ENCODE assay signal across 35 cellular contexts in genomic region chr19:4618019-4618418, GRCh38. TPM values are rescaled to one million over a fixed set of nuclear protein-coding genes. Genes with fewer than 3 reads are reported as not detected.
"Had no signal": no experiment of that assay in that cellular context is flagged by ENCODE, and none has a peak within 500 bp of the region (broad histone marks: within the 10 kb centered on the region; RNA-seq: fewer than 3 reads in every experiment).

No MANE protein-coding gene starts in this region.

- ATAC-seq: activated CD4-positive, alpha-beta T cell treated with anti-CD3 and anti-CD28 coated beads for 36 hours; activated CD8-positive, alpha-beta memory T cell treated with anti-CD3 and anti-CD28 coated beads, Interleukin-2, amount 10 ng/mL, durations not matched to agents 7 days and 5 days; activated CD8-positive, alpha-beta T cell treated with anti-CD3 and anti-CD28 coated beads, Interleukin-2, amount 10 ng/mL, durations not matched to agents 7 days and 5 days; activated naive CD8-positive, alpha-beta T cell treated with anti-CD3 and anti-CD28 coated beads, Interleukin-2, amount 50 U/mL, for 24 hours; body of pancreas; effector memory CD8-positive, alpha-beta T cell; foreskin keratinocyte; gastrocnemius medialis; heart left ventricle had no signal

- H3K36me3 ChIP-seq: adrenal gland, esophagus muscularis mucosa, gastrocnemius medialis, heart left ventricle had no signal

- H3K27me3 Mint-ChIP-seq: activated CD8-positive, alpha-beta memory T cell treated with anti-CD3 and anti-CD28 coated beads, Interleukin-2, amount 10 ng/mL, durations not matched to agents 7 days and 5 days had no signal

- H3K9me3 Mint-ChIP-seq: activated CD4-positive, alpha-beta memory T cell treated with anti-CD3 and anti-CD28 coated beads for 36 hours; activated CD4-positive, alpha-beta T cell treated with anti-CD3 and anti-CD28 coated beads, Interleukin-2, amount 10 ng/mL, durations not matched to agents 24 days and 14 days; activated naive CD4-positive, alpha-beta T cell treated with anti-CD3 and anti-CD28 coated beads for 36 hours; activated naive CD4-positive, alpha-beta T cell treated with anti-CD3 and anti-CD28 coated beads, Interleukin-2, amount 50 U/mL, for 24 hours; activated naive CD8-positive, alpha-beta T cell treated with anti-CD3 and anti-CD28 coated beads for 36 hours; activated naive CD8-positive, alpha-beta T cell treated with anti-CD3 and anti-CD28 coated beads, Interleukin-2, amount 50 U/mL, for 24 hours; activated T-helper 1 cell treated with anti-CD3 and anti-CD28 coated beads, Interleukin-12 subunit alpha, Interleukin-12 subunit beta, Interleukin-2, Interleukin-4 antibody, amounts not matched to agents 30 ng/mL and 10 ng/mL and 1 ng/mL, durations not matched to agents 14 hours and 24 hours and 36 hours; activated T-helper 2 cell treated with anti-CD3 and anti-CD28 coated beads, Interferon-gamma antibody, Interleukin-2, Interleukin-4, amounts not matched to agents 10 μg/mL and 5 μg/mL and 100 μg/mL, durations not matched to agents 14 hours and 24 hours and 36 hours; effector memory CD8-positive, alpha-beta T cell had no signal

- H3K27me3 ChIP-seq: adrenal gland, body of pancreas had no signal

- H3K4me1 Mint-ChIP-seq: activated CD4-positive, alpha-beta T cell treated with anti-CD3 and anti-CD28 coated beads for 36 hours; activated CD4-positive, alpha-beta T cell treated with anti-CD3 and anti-CD28 coated beads, Interleukin-2, amount 10 ng/mL, durations not matched to agents 24 days and 14 days; activated CD8-positive, alpha-beta memory T cell treated with anti-CD3 and anti-CD28 coated beads, Interleukin-2, amount 10 ng/mL, durations not matched to agents 7 days and 5 days; activated naive CD4-positive, alpha-beta T cell treated with anti-CD3 and anti-CD28 coated beads, Interleukin-2, amount 50 U/mL, for 24 hours; activated naive CD8-positive, alpha-beta T cell treated with anti-CD3 and anti-CD28 coated beads for 36 hours; activated naive CD8-positive, alpha-beta T cell treated with anti-CD3 and anti-CD28 coated beads, Interleukin-2, amount 50 U/mL, for 24 hours had no signal

- H3K4me1 ChIP-seq: adrenal gland, body of pancreas, esophagus muscularis mucosa, foreskin keratinocyte, gastrocnemius medialis, heart left ventricle had no signal

- H3K27ac ChIP-seq: adrenal gland, body of pancreas, esophagus muscularis mucosa, foreskin keratinocyte, gastrocnemius medialis, heart left ventricle had no signal

- FAIRE-seq: colon had no signal

- H3K27ac Mint-ChIP-seq: activated CD4-positive, alpha-beta memory T cell treated with anti-CD3 and anti-CD28 coated beads for 36 hours; activated CD4-positive, alpha-beta T cell treated with anti-CD3 and anti-CD28 coated beads for 36 hours; activated CD4-positive, alpha-beta T cell treated with anti-CD3 and anti-CD28 coated beads, Interleukin-2, amount 10 ng/mL, durations not matched to agents 24 days and 14 days; activated CD8-positive, alpha-beta memory T cell treated with anti-CD3 and anti-CD28 coated beads, Interleukin-2, amount 10 ng/mL, durations not matched to agents 7 days and 5 days; activated CD8-positive, alpha-beta T cell treated with anti-CD3 and anti-CD28 coated beads, Interleukin-2, amount 10 ng/mL, durations not matched to agents 7 days and 5 days; activated naive CD4-positive, alpha-beta T cell treated with anti-CD3 and anti-CD28 coated beads for 36 hours; activated naive CD4-positive, alpha-beta T cell treated with anti-CD3 and anti-CD28 coated beads, Interleukin-2, amount 50 U/mL, for 24 hours; activated naive CD8-positive, alpha-beta T cell treated with anti-CD3 and anti-CD28 coated beads for 36 hours; activated naive CD8-positive, alpha-beta T cell treated with anti-CD3 and anti-CD28 coated beads, Interleukin-2, amount 50 U/mL, for 24 hours; activated T-helper 1 cell treated with anti-CD3 and anti-CD28 coated beads, Interleukin-12 subunit alpha, Interleukin-12 subunit beta, Interleukin-2, Interleukin-4 antibody, amounts not matched to agents 30 ng/mL and 10 ng/mL and 1 ng/mL, durations not matched to agents 14 hours and 24 hours and 36 hours; activated T-helper 2 cell treated with anti-CD3 and anti-CD28 coated beads, Interferon-gamma antibody, Interleukin-2, Interleukin-4, amounts not matched to agents 10 μg/mL and 5 μg/mL and 100 μg/mL, durations not matched to agents 14 hours and 24 hours and 36 hours; effector memory CD8-positive, alpha-beta T cell had no signal

- H3K9me3 ChIP-seq: adrenal gland, body of pancreas, esophagus muscularis mucosa, gastrocnemius medialis had no signal

- DNase-seq: activated CD4-positive, alpha-beta memory T cell treated with anti-CD3 and anti-CD28 coated beads for 36 hours; activated CD4-positive, alpha-beta T cell treated with anti-CD3 and anti-CD28 coated beads for 36 hours; activated CD4-positive, alpha-beta T cell treated with anti-CD3 and anti-CD28 coated beads, Interleukin-2, amount 10 ng/mL, durations not matched to agents 24 days and 14 days; activated CD4-positive, CD25-positive, alpha-beta regulatory T cell; activated CD4-positive, CD25-positive, alpha-beta regulatory T cell treated with anti-CD3 and anti-CD28 coated beads, Interleukin-2, amount 50 U/mL, for 72 hours; activated CD8-positive, alpha-beta memory T cell treated with anti-CD3 and anti-CD28 coated beads, Interleukin-2, amount 10 ng/mL, durations not matched to agents 7 days and 5 days; activated CD8-positive, alpha-beta memory T cell treated with anti-CD3 and anti-CD28 coated beads, Interleukin-2, amount 50 U/mL, for 4 hours; activated CD8-positive, alpha-beta T cell treated with anti-CD3 and anti-CD28 coated beads, Interleukin-2, amount 10 ng/mL, durations not matched to agents 7 days and 5 days; activated effector memory CD4-positive, alpha-beta T cell treated with anti-CD3 and anti-CD28 coated beads, Interleukin-2, amount 50 U/mL, for 16 hours; activated naive CD4-positive, alpha-beta T cell treated with anti-CD3 and anti-CD28 coated beads for 36 hours; activated naive CD8-positive, alpha-beta T cell treated with anti-CD3 and anti-CD28 coated beads for 36 hours; activated naive CD8-positive, alpha-beta T cell treated with anti-CD3 and anti-CD28 coated beads, Interleukin-2, amount 50 U/mL, for 24 hours; activated T-cell treated with anti-CD3 and anti-CD28 coated beads, Interleukin-2, amount 50 U/mL, for 1 hour; activated T-cell treated with anti-CD3 and anti-CD28 coated beads, Interleukin-2, amount 50 U/mL, for 48 hours; adrenal gland; amygdala; aorta; body of pancreas; caudate nucleus; cortex of kidney; dermis blood vessel endothelial cell; effector CD4-positive, alpha-beta T cell; effector memory CD8-positive, alpha-beta T cell; erythroblast; foreskin keratinocyte; gastrocnemius medialis; glutamatergic neuron; T-helper 2 cell had no signal

- H3K4me3 ChIP-seq: adrenal gland, body of pancreas, esophagus muscularis mucosa, gastrocnemius medialis, heart left ventricle had no signal

- H3K4me3 Mint-ChIP-seq: activated CD4-positive, alpha-beta memory T cell treated with anti-CD3 and anti-CD28 coated beads for 36 hours; activated CD4-positive, alpha-beta T cell treated with anti-CD3 and anti-CD28 coated beads for 36 hours; activated CD4-positive, alpha-beta T cell treated with anti-CD3 and anti-CD28 coated beads, Interleukin-2, amount 10 ng/mL, durations not matched to agents 24 days and 14 days; activated CD8-positive, alpha-beta memory T cell treated with anti-CD3 and anti-CD28 coated beads, Interleukin-2, amount 10 ng/mL, durations not matched to agents 7 days and 5 days; activated CD8-positive, alpha-beta T cell treated with anti-CD3 and anti-CD28 coated beads, Interleukin-2, amount 10 ng/mL, durations not matched to agents 7 days and 5 days; activated naive CD4-positive, alpha-beta T cell treated with anti-CD3 and anti-CD28 coated beads for 36 hours; activated naive CD4-positive, alpha-beta T cell treated with anti-CD3 and anti-CD28 coated beads, Interleukin-2, amount 50 U/mL, for 24 hours; activated naive CD8-positive, alpha-beta T cell treated with anti-CD3 and anti-CD28 coated beads for 36 hours; activated naive CD8-positive, alpha-beta T cell treated with anti-CD3 and anti-CD28 coated beads, Interleukin-2, amount 50 U/mL, for 24 hours; activated T-helper 1 cell treated with anti-CD3 and anti-CD28 coated beads, Interleukin-12 subunit alpha, Interleukin-12 subunit beta, Interleukin-2, Interleukin-4 antibody, amounts not matched to agents 30 ng/mL and 10 ng/mL and 1 ng/mL, durations not matched to agents 14 hours and 24 hours and 36 hours; effector memory CD8-positive, alpha-beta T cell had no signal

- H3K36me3 Mint-ChIP-seq: activated CD4-positive, alpha-beta memory T cell treated with anti-CD3 and anti-CD28 coated beads for 36 hours; activated CD8-positive, alpha-beta memory T cell treated with anti-CD3 and anti-CD28 coated beads, Interleukin-2, amount 10 ng/mL, durations not matched to agents 7 days and 5 days; activated naive CD4-positive, alpha-beta T cell treated with anti-CD3 and anti-CD28 coated beads, Interleukin-2, amount 50 U/mL, for 24 hours; activated naive CD8-positive, alpha-beta T cell treated with anti-CD3 and anti-CD28 coated beads for 36 hours had no signal

RNA-seq across cellular contexts. Expression of gene SEMA6B, which starts 58.5 kb away (rescaled TPM):
- total RNA-seq: activated CD4-positive, alpha-beta T cell treated with anti-CD3 and anti-CD28 coated beads for 36 hours; activated CD4-positive, alpha-beta T cell treated with anti-CD3 and anti-CD28 coated beads, Interleukin-2, amount 10 ng/mL, durations not matched to agents 24 days and 14 days; activated CD8-positive, alpha-beta memory T cell treated with anti-CD3 and anti-CD28 coated beads for 36 hours; activated CD8-positive, alpha-beta memory T cell treated with anti-CD3 and anti-CD28 coated beads, Interleukin-2, amount 10 ng/mL, durations not matched to agents 7 days and 5 days; activated CD8-positive, alpha-beta T cell treated with anti-CD3 and anti-CD28 coated beads, Interleukin-2, amount 10 ng/mL, durations not matched to agents 7 days and 5 days; activated naive CD8-positive, alpha-beta T cell treated with anti-CD3 and anti-CD28 coated beads for 36 hours; activated T-helper 1 cell treated with anti-CD3 and anti-CD28 coated beads, Interleukin-12 subunit alpha, Interleukin-12 subunit beta, Interleukin-2, Interleukin-4 antibody, amounts not matched to agents 30 ng/mL and 10 ng/mL and 1 ng/mL, durations not matched to agents 14 hours and 24 hours and 36 hours; activated T-helper 2 cell treated with anti-CD3 and anti-CD28 coated beads, Interferon-gamma antibody, Interleukin-2, Interleukin-4, amounts not matched to agents 10 μg/mL and 5 μg/mL and 100 μg/mL, durations not matched to agents 14 hours and 24 hours and 36 hours had no signal
